In genomic region chrX:71912156-71912555, GRCh38 we compare ENCODE assay signal across 3 cellular contexts.
TF ChIP-seq lines count a peak whose summit lies in the region.

No MANE protein-coding gene starts in this region.

TF ChIP-seq in H1, 55 proteins besides CTCF, POLR2A, EP300 and RAD21 (continues in another document):
- TF ChIP-seq CBX5 (IDR thresholded peaks at IDR 0.05; ENCODE audit: low read depth, low read length) (no peak), CTBP2 (IDR thresholded peaks at IDR 0.05; ENCODE audit: borderline replicate concordance, insufficient read depth, insufficient read length, low read length) (no peak), TAF1 (IDR thresholded peaks at IDR 0.05; ENCODE audit: low read depth, low read length) (no peak), POU5F1 (IDR thresholded peaks at IDR 0.05; ENCODE audit: low read depth, low read length) (no peak), SRF (IDR thresholded peaks at IDR 0.05; ENCODE audit: low read depth, low read length) (no peak), CEBPB (IDR thresholded peaks at IDR 0.05; ENCODE audit: low read depth, low read length) (no peak), SIN3A (conservative IDR thresholded peaks at IDR 0.05 in 1 of 2, IDR thresholded peaks at IDR 0.05 in 1 of 2; ENCODE audit: low read depth in 1 of 2, low read length in 2 of 2) (no peak)

TF ChIP-seq in GM12891, 5 proteins besides CTCF, POLR2A, EP300 and RAD21:
- TF ChIP-seq POLR2AphosphoS5 (IDR thresholded peaks at IDR 0.05; ENCODE audit: low read depth, low read length) (no peak), SPI1 (IDR thresholded peaks at IDR 0.05; ENCODE audit: low read depth, low read length) (no peak), POU2F2 (IDR thresholded peaks at IDR 0.05; ENCODE audit: low read depth, low read length) (no peak), PAX5 (IDR thresholded peaks at IDR 0.05; ENCODE audit: insufficient read depth, low read length, severe bottlenecking) (no peak), TAF1 (IDR thresholded peaks at IDR 0.05; ENCODE audit: low read depth, low read length) (no peak)

TF ChIP-seq in HepG2, 621 proteins besides CTCF, POLR2A, EP300 and RAD21:
- TF ChIP-seq ZIK1 (CRISPR knock-in tag; IDR thresholded peaks at IDR 0.05; ENCODE audit: borderline replicate concordance, low read depth) = no peak
- no peak for TF ChIP-seq ZNF235 (CRISPR knock-in tag; IDR thresholded peaks at IDR 0.05; ENCODE audit: borderline replicate concordance)
- TF ChIP-seq ATM (IDR thresholded peaks at IDR 0.05; ENCODE audit: borderline replicate concordance) = no peak
- TF ChIP-seq KLF16 (CRISPR knock-in tag; IDR thresholded peaks at IDR 0.05) = no peak
- TF ChIP-seq ZNF143 (CRISPR knock-in tag; IDR thresholded peaks at IDR 0.05) = no peak
- TF ChIP-seq MLX (CRISPR knock-in tag; IDR thresholded peaks at IDR 0.05) = no peak
- TF ChIP-seq ZNF224 (CRISPR knock-in tag; IDR thresholded peaks at IDR 0.05) = no peak
- TF ChIP-seq ZNF18 (CRISPR knock-in tag; IDR thresholded peaks at IDR 0.05; ENCODE audit: insufficient replicate concordance) = no peak
- TF ChIP-seq ZBTB39 (CRISPR knock-in tag; IDR thresholded peaks at IDR 0.05) = no peak
- no peak for TF ChIP-seq ZNF546 (CRISPR knock-in tag; conservative IDR thresholded peaks at IDR 0.05)
- no peak for TF ChIP-seq CENPT (CRISPR knock-in tag; IDR thresholded peaks at IDR 0.05; ENCODE audit: low read depth)
- no peak for TF ChIP-seq ZNF841 (CRISPR knock-in tag; IDR thresholded peaks at IDR 0.05; ENCODE audit: borderline replicate concordance)
- TF ChIP-seq, protein P1, sequence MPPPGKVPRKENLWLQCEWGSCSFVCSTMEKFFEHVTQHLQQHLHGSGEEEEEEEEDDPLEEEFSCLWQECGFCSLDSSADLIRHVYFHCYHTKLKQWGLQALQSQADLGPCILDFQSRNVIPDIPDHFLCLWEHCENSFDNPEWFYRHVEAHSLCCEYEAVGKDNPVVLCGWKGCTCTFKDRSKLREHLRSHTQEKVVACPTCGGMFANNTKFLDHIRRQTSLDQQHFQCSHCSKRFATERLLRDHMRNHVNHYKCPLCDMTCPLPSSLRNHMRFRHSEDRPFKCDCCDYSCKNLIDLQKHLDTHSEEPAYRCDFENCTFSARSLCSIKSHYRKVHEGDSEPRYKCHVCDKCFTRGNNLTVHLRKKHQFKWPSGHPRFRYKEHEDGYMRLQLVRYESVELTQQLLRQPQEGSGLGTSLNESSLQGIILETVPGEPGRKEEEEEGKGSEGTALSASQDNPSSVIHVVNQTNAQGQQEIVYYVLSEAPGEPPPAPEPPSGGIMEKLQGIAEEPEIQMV (CRISPR knock-in tag; IDR thresholded peaks at IDR 0.05; ENCODE audit: low read depth) = no peak
- TF ChIP-seq ZBTB43 (CRISPR knock-in tag; conservative IDR thresholded peaks at IDR 0.05) = no peak
- no peak for TF ChIP-seq YEATS4 (CRISPR knock-in tag; IDR thresholded peaks at IDR 0.05; ENCODE audit: borderline replicate concordance)
- TF ChIP-seq RXRB (CRISPR knock-in tag; IDR thresholded peaks at IDR 0.05; ENCODE audit: borderline replicate concordance) = no peak
- no peak for TF ChIP-seq STAT5B (CRISPR knock-in tag; IDR thresholded peaks at IDR 0.05)
- no peak for TF ChIP-seq PLRG1 (conservative IDR thresholded peaks at IDR 0.05)
- TF ChIP-seq, protein P2, sequence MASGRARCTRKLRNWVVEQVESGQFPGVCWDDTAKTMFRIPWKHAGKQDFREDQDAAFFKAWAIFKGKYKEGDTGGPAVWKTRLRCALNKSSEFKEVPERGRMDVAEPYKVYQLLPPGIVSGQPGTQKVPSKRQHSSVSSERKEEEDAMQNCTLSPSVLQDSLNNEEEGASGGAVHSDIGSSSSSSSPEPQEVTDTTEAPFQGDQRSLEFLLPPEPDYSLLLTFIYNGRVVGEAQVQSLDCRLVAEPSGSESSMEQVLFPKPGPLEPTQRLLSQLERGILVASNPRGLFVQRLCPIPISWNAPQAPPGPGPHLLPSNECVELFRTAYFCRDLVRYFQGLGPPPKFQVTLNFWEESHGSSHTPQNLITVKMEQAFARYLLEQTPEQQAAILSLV (CRISPR knock-in tag; IDR thresholded peaks at IDR 0.05; ENCODE audit: borderline replicate concordance) = no peak
